Comparison of ENCODE assay signal across 27 cellular contexts in the genomic region with DNA sequence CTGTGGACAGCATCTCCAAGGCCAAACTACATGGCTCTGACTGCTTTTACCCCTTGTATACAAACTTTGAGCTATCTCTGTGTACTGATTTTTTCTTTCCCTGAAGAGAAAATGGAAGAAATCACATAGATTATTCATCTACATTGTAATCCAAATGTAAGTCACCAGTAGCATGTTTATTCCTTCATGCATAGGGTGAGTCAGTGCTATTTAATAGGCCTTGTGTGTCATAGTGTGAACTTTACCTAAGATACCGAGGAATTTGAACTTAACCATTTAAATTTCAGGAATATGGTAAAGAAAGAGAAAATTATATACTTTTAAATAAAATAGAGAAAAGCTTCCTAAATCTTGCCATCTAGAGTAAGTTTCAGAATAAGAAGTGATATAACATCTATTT. TPM values are rescaled to one million over a fixed set of nuclear protein-coding genes. Genes with fewer than 3 reads are reported as not detected.
DNase-seq lines count a peak whose midpoint lies in the region; ATAC-seq and TF ChIP-seq lines count a peak whose summit lies in the region.
"Had no signal": no experiment of that assay in that cellular context is flagged by ENCODE, and none has a peak within 500 bp of the region (broad histone marks: within the 10 kb centered on the region; RNA-seq: fewer than 3 reads in every experiment).

No MANE protein-coding gene starts in this region.

- H3K27me3 ChIP-seq in GM23248 (replicated peaks; ENCODE audit: insufficient read depth) (no peaks in the 10 kb centered on the region), H9 (ENCODE audit: insufficient read depth, low read length) (no peaks in the 10 kb centered on the region)
- H3K27me3 ChIP-seq: brain microvascular endothelial cell, MG63, tibial nerve had no signal

- no peak overlapping the region for H4K91ac ChIP-seq in H9 (ENCODE audit: insufficient read length, low read depth, low read length)

- peak; percentile 71 for DNase-seq in GM23248
- DNase-seq in RKO (ENCODE audit: low spot score), result peak; percentile 55
- DNase-seq in renal cortical epithelial cell (ENCODE audit: low read depth), result peak; percentile 24
- DNase-seq in activated T-helper 2 cell treated with anti-CD3 and anti-CD28 coated beads, Interferon-gamma antibody, Interleukin-2, Interleukin-4, amounts not matched to agents 10 μg/mL and 5 μg/mL and 100 μg/mL, durations not matched to agents 14 hours and 24 hours and 36 hours (ENCODE audit: low spot score), result no peak
- no peak for DNase-seq in H9
- no peak for DNase-seq in NCI-H128 (lab: John Stamatoyannopoulos, UW; ENCODE audit: unreplicated experiment)
- DNase-seq in NCI-H187 treated with DMSO at 0.1 percent for 48 hours (lab: John Stamatoyannopoulos, UW), result no peak
- DNase-seq: activated CD4-positive, alpha-beta T cell treated with anti-CD3 and anti-CD28 coated beads for 36 hours; brain microvascular endothelial cell; CD8-positive, alpha-beta memory T cell; DND-41; erythroblast; glutamatergic neuron; left colon; MG63; midbrain; NCI-H1436 treated with DMSO at 0.1 percent for 48 hours; NCI-H2171; NCI-H524 treated with DMSO at 0.1 percent for 48 hours; posterior cingulate gyrus; stimulated activated CD4-positive, alpha-beta T cell treated with anti-CD3 and anti-CD28 coated beads, Interleukin-4, amount 100 ng/mL, for 24 hours; SW 1271 had no signal

- peaks cover 15% of the 10 kb centered on the region for H3K4me1 ChIP-seq in GM23248 (ENCODE audit: insufficient read depth)
- H3K4me1 ChIP-seq in H9 (ENCODE audit: insufficient read depth, low read length), result no peaks in the 10 kb centered on the region

- H3K14ac ChIP-seq in H9 (ENCODE audit: insufficient read depth, low read length), result no peak overlapping the region

- no peak for TF ChIP-seq CTCF in H9 (conservative IDR thresholded peaks at IDR 0.05)

- no peaks in the 10 kb centered on the region for H3K27me3 Mint-ChIP-seq in activated T-helper 2 cell treated with anti-CD3 and anti-CD28 coated beads, Interferon-gamma antibody, Interleukin-2, Interleukin-4, amounts not matched to agents 10 μg/mL and 5 μg/mL and 100 μg/mL, durations not matched to agents 14 hours and 24 hours and 36 hours (ENCODE audit: low read depth)
- no peaks in the 10 kb centered on the region for H3K27me3 Mint-ChIP-seq in H9 (ENCODE audit: low read depth)
- H3K27me3 Mint-ChIP-seq: activated CD4-positive, alpha-beta T cell treated with anti-CD3 and anti-CD28 coated beads for 36 hours; CD8-positive, alpha-beta memory T cell; dendritic cell treated with granulocyte-macrophage colony-stimulating factor and Interleukin-4, amounts not matched to agents 40 ng/mL and 50 ng/mL, for 4 days; stimulated activated naive CD8-positive, alpha-beta T cell treated with anti-CD3 and anti-CD28 coated beads, Interleukin-15, Interleukin-2, amounts not matched to agents 100 ng/mL and 50 ng/mL, for 24 hours had no signal

- no peak overlapping the region for H4K5ac ChIP-seq in H9 (ENCODE audit: insufficient read length, low read depth, low read length)

- no peak overlapping the region for H3K23ac ChIP-seq in H9 (ENCODE audit: insufficient read length, low read depth, low read length)

- no peak overlapping the region for H2BK15ac ChIP-seq in H9 (ENCODE audit: low read depth, low read length)

- H4K8ac ChIP-seq in H9 (replicated peaks; ENCODE audit: insufficient read length, low read depth, low read length), result no peak overlapping the region

- intact Hi-C loops in activated T-helper 2 cell treated with anti-CD3 and anti-CD28 coated beads, Interferon-gamma antibody, Interleukin-2, Interleukin-4, amounts not matched to agents 10 μg/mL and 5 μg/mL and 100 μg/mL, durations not matched to agents 14 hours and 24 hours and 36 hours (cut with micrococcal nuclease), result no loop called here

- H3K79me1 ChIP-seq in H9 (ENCODE audit: insufficient read depth, low read depth, low read length, poor library complexity, severe bottlenecking), result no peaks in the 10 kb centered on the region

- in situ Hi-C loops in GM23248 (cut with MboI), result no loop called here

- no peak overlapping the region for H3K56ac ChIP-seq in H9 (ENCODE audit: insufficient read length, low read depth, low read length)

- H3K18ac ChIP-seq in H9 (ENCODE audit: insufficient read length, low read depth, low read length), result no peak overlapping the region

- no peaks in the 10 kb centered on the region for H3K36me3 Mint-ChIP-seq in activated T-helper 2 cell treated with anti-CD3 and anti-CD28 coated beads, Interferon-gamma antibody, Interleukin-2, Interleukin-4, amounts not matched to agents 10 μg/mL and 5 μg/mL and 100 μg/mL, durations not matched to agents 14 hours and 24 hours and 36 hours (ENCODE audit: low read depth)
- H3K36me3 Mint-ChIP-seq in H9 (ENCODE audit: insufficient read depth in 1 of 3, low read depth in 3 of 3), result no peaks in the 10 kb centered on the region

- H3K9me2 ChIP-seq in GM23248 (ENCODE audit: insufficient read depth), result no peaks in the 10 kb centered on the region

- H2AK5ac ChIP-seq in H9 (ENCODE audit: insufficient read length, low read length), result no peak overlapping the region

- H3K79me2 ChIP-seq in GM23248 (ENCODE audit: insufficient read depth) (peaks cover 43% of the 10 kb centered on the region), H9 (ENCODE audit: insufficient read depth, low read length) (no peaks in the 10 kb centered on the region)

- H3T11ph ChIP-seq in H9 (ENCODE audit: low read length), result no peak overlapping the region

- no peak overlapping the region for H2BK120ac ChIP-seq in H9 (ENCODE audit: low read depth, low read length, poor library complexity, severe bottlenecking)

- no peaks in the 10 kb centered on the region for H4K20me1 ChIP-seq in GM23248 (ENCODE audit: insufficient read depth)
- H4K20me1 ChIP-seq in H9 (ENCODE audit: control insufficient read depth, insufficient read depth, insufficient read length), result no peaks in the 10 kb centered on the region

- H3K4me1 Mint-ChIP-seq in activated T-helper 2 cell treated with anti-CD3 and anti-CD28 coated beads, Interferon-gamma antibody, Interleukin-2, Interleukin-4, amounts not matched to agents 10 μg/mL and 5 μg/mL and 100 μg/mL, durations not matched to agents 14 hours and 24 hours and 36 hours (ENCODE audit: low read depth), result peaks cover 6% of the 10 kb centered on the region
- H3K4me1 Mint-ChIP-seq in H9, result peaks cover 0 to 7% of the 10 kb centered on the region in 2 experiments; a peak in 2 of 4 replicates

- H3K4me3 ChIP-seq in GM23248, result no peak overlapping the region
- H3K4me3 ChIP-seq: MG63, tibial nerve had no signal

- no peaks in the 10 kb centered on the region for H3K9me3 Mint-ChIP-seq in activated T-helper 2 cell treated with anti-CD3 and anti-CD28 coated beads, Interferon-gamma antibody, Interleukin-2, Interleukin-4, amounts not matched to agents 10 μg/mL and 5 μg/mL and 100 μg/mL, durations not matched to agents 14 hours and 24 hours and 36 hours
- no peaks in the 10 kb centered on the region for H3K9me3 Mint-ChIP-seq in H9
- H3K9me3 Mint-ChIP-seq: CD8-positive, alpha-beta memory T cell; dendritic cell treated with granulocyte-macrophage colony-stimulating factor and Interleukin-4, amounts not matched to agents 40 ng/mL and 50 ng/mL, for 4 days; nephron; stimulated activated naive CD8-positive, alpha-beta T cell treated with anti-CD3 and anti-CD28 coated beads, Interleukin-15, Interleukin-2, amounts not matched to agents 100 ng/mL and 50 ng/mL, for 24 hours had no signal

- H3K36me3 ChIP-seq in GM23248 (ENCODE audit: low read depth), result no peaks in the 10 kb centered on the region
- H3K36me3 ChIP-seq: brain microvascular endothelial cell, MG63, tibial nerve had no signal

- no peak overlapping the region for H2AFZ ChIP-seq in GM23248
- no peak overlapping the region for H2AFZ ChIP-seq in H9 (ENCODE audit: low read length)

- H3K27ac ChIP-seq in GM23248, result no peak overlapping the region; the same call in 1 of the 2 replicates
- H3K27ac ChIP-seq in H9 (ENCODE audit: insufficient read length, low read depth, low read length), result no peak overlapping the region
- H3K27ac ChIP-seq: brain microvascular endothelial cell, tibial nerve had no signal

- no peaks in the 10 kb centered on the region for H3F3A ChIP-seq in GM23248 (ENCODE audit: insufficient read depth)

- H3K27ac Mint-ChIP-seq in activated T-helper 2 cell treated with anti-CD3 and anti-CD28 coated beads, Interferon-gamma antibody, Interleukin-2, Interleukin-4, amounts not matched to agents 10 μg/mL and 5 μg/mL and 100 μg/mL, durations not matched to agents 14 hours and 24 hours and 36 hours, result no peak overlapping the region
- no peak overlapping the region for H3K27ac Mint-ChIP-seq in H9
- H3K27ac Mint-ChIP-seq: activated CD4-positive, alpha-beta T cell treated with anti-CD3 and anti-CD28 coated beads for 36 hours; dendritic cell treated with granulocyte-macrophage colony-stimulating factor and Interleukin-4, amounts not matched to agents 40 ng/mL and 50 ng/mL, for 4 days; stimulated activated naive CD8-positive, alpha-beta T cell treated with anti-CD3 and anti-CD28 coated beads, Interleukin-15, Interleukin-2, amounts not matched to agents 100 ng/mL and 50 ng/mL, for 24 hours had no signal

- no peak overlapping the region for H3K4ac ChIP-seq in H9 (ENCODE audit: low read depth, low read length)

- no peak overlapping the region for H3K4me3 Mint-ChIP-seq in activated T-helper 2 cell treated with anti-CD3 and anti-CD28 coated beads, Interferon-gamma antibody, Interleukin-2, Interleukin-4, amounts not matched to agents 10 μg/mL and 5 μg/mL and 100 μg/mL, durations not matched to agents 14 hours and 24 hours and 36 hours (ENCODE audit: low read depth)
- no peak overlapping the region for H3K4me3 Mint-ChIP-seq in H9
- H3K4me3 Mint-ChIP-seq: activated CD4-positive, alpha-beta T cell treated with anti-CD3 and anti-CD28 coated beads for 36 hours; CD8-positive, alpha-beta memory T cell; dendritic cell treated with granulocyte-macrophage colony-stimulating factor and Interleukin-4, amounts not matched to agents 40 ng/mL and 50 ng/mL, for 4 days; nephron; stimulated activated naive CD8-positive, alpha-beta T cell treated with anti-CD3 and anti-CD28 coated beads, Interleukin-15, Interleukin-2, amounts not matched to agents 100 ng/mL and 50 ng/mL, for 24 hours had no signal

- no peak overlapping the region for H3K9ac ChIP-seq in GM23248
- no peak overlapping the region for H3K9ac ChIP-seq in H9 (ENCODE audit: extremely low read depth, insufficient read length, low read length)

- peak; percentile 73 for ATAC-seq in esophagus mucosa
- ATAC-seq: activated CD4-positive, alpha-beta T cell treated with anti-CD3 and anti-CD28 coated beads for 36 hours; left colon had no signal

- H2BK20ac ChIP-seq in H9 (ENCODE audit: low read depth, low read length, poor library complexity, severe bottlenecking), result no peak overlapping the region

- no peak overlapping the region for H3K4me2 ChIP-seq in GM23248 (ENCODE audit: unreplicated experiment)
- H3K4me2 ChIP-seq in H9 (ENCODE audit: insufficient read depth, insufficient read length, low read length), result no peak overlapping the region

- H3K23me2 ChIP-seq in H9 (ENCODE audit: insufficient read length, low read depth, low read length, poor library complexity, severe bottlenecking), result no peaks in the 10 kb centered on the region

- no peak overlapping the region for H2BK5ac ChIP-seq in H9 (ENCODE audit: insufficient read length, low read length)

- WGBS in GM23248 (ENCODE audit: low coverage in 1 of 2, low lambda C conversion rate in 2 of 2, missing lambda C conversion rate in 2 of 2), 2 experiments, result 8 to 12% methylated on average over 1 of the region's 1 CpG
- WGBS in H9 (ENCODE audit: extremely low coverage, insufficient read length, low lambda C conversion rate), result no CpG with 5 or more reads among the region's 1 CpG

- no peak overlapping the region for H2BK12ac ChIP-seq in H9 (ENCODE audit: insufficient read length, low read depth, low read length)

- H3K9me3 ChIP-seq in GM23248 (ENCODE audit: low read depth) (no peaks in the 10 kb centered on the region), H9 (ENCODE audit: control insufficient read depth, low read depth, low read length) (no peaks in the 10 kb centered on the region)
- H3K9me3 ChIP-seq: MG63, tibial nerve had no signal

RNA-seq across cellular contexts. Expression of gene PHKB, which starts 16.5 kb away (rescaled TPM):
- total RNA-seq in GM23248 (2014; rRNA removed; shearing (Covaris generic)), result 42.0 and 52.0 TPM in 2 replicates
- polyA plus RNA-seq in GM23248 (2016; fragmentation: Nextera tagmentation; extraction: Ambion mirVana), result 31.3 and 32.7 TPM in 2 replicates
- 47.9 TPM for total RNA-seq in esophagus mucosa
- 88.9 and 127 TPM in 2 replicates for total RNA-seq in renal cortical epithelial cell
- 29.7 and 34.6 TPM in 2 replicates for total RNA-seq in activated T-helper 2 cell treated with anti-CD3 and anti-CD28 coated beads, Interferon-gamma antibody, Interleukin-2, Interleukin-4, amounts not matched to agents 10 μg/mL and 5 μg/mL and 100 μg/mL, durations not matched to agents 14 hours and 24 hours and 36 hours
- 38.8 and 39.0 TPM in 2 replicates for total RNA-seq in H9 (2021)

RNA-seq across cellular contexts. Expression of gene ITFG1, which starts 16.8 kb away (rescaled TPM):
- 78.2 and 93.8 TPM in 2 replicates for total RNA-seq in GM23248 (2014; rRNA removed; shearing (Covaris generic))
- polyA plus RNA-seq in GM23248 (2016; fragmentation: Nextera tagmentation; extraction: Ambion mirVana), result 111 and 113 TPM in 2 replicates
- total RNA-seq in esophagus mucosa (23.2 TPM), renal cortical epithelial cell (88.6 and 145 TPM in 2 replicates), H9 (2021) (18.0 and 19.7 TPM in 2 replicates)
- 23.9 and 28.7 TPM in 2 replicates for total RNA-seq in activated T-helper 2 cell treated with anti-CD3 and anti-CD28 coated beads, Interferon-gamma antibody, Interleukin-2, Interleukin-4, amounts not matched to agents 10 μg/mL and 5 μg/mL and 100 μg/mL, durations not matched to agents 14 hours and 24 hours and 36 hours

Comparison
In these comparisons a context has a peak if more than half of its experiments do, and no peak if none do; other contexts are left out.
1. DNase-seq: peak in GM23248 (single experiment), RKO (single experiment) and renal cortical epithelial cell (single experiment); none in activated T-helper 2 cell treated with anti-CD3 and anti-CD28 coated beads, Interferon-gamma antibody, Interleukin-2, Interleukin-4, amounts not matched to agents 10 μg/mL and 5 μg/mL and 100 μg/mL, durations not matched to agents 14 hours and 24 hours and 36 hours (single experiment), H9 (single experiment), NCI-H128 (single experiment) and NCI-H187 treated with DMSO at 0.1 percent for 48 hours (single experiment).